In genomic region chr12:56836800-56837663, GRCh38 we compare ENCODE assay signal across 8 cellular contexts.
A peak's percentile ranks its signal among the peaks of the same experiment; 100 is the strongest.
DNase-seq lines count a peak whose midpoint lies in the region; ATAC-seq, FAIRE-seq and TF ChIP-seq lines count a peak whose summit lies in the region.

No MANE protein-coding gene starts in this region.

- peaks cover 4% of the 10 kb centered on the region for H3K27me3 Mint-ChIP-seq in activated CD8-positive, alpha-beta memory T cell treated with anti-CD3 and anti-CD28 coated beads, Interleukin-2, amount 10 ng/mL, durations not matched to agents 7 days and 5 days

- no TSS peak for BruUV-seq in HepG2 (replicated peaks; lab: Mats Ljungman, UMichigan)

- H3K27ac ChIP-seq in HepG2 (ENCODE audit: extremely low read length, insufficient read depth, low read length), result no peak overlapping the region

- peak overlapping the region; percentile 13 for H3K27ac Mint-ChIP-seq in activated CD8-positive, alpha-beta memory T cell treated with anti-CD3 and anti-CD28 coated beads, Interleukin-2, amount 10 ng/mL, durations not matched to agents 7 days and 5 days

- POLR2A ChIA-PET in HepG2 (lab: Yijun Ruan, JAX), result no interaction called here

- ATAC-seq in activated CD8-positive, alpha-beta memory T cell treated with anti-CD3 and anti-CD28 coated beads, Interleukin-2, amount 10 ng/mL, durations not matched to agents 7 days and 5 days, result peak; percentile 93
- no peak; the same call in 2 of the 3 replicates for ATAC-seq in HepG2
- ATAC-seq in GM18909 (IDR thresholded peaks at IDR 0.05; ENCODE audit: poor library complexity, unreplicated experiment), result no peak
- no peak for ATAC-seq in GM18858 (IDR thresholded peaks at IDR 0.05; ENCODE audit: unreplicated experiment)

- no peak overlapping the region for H2AFZ ChIP-seq in HepG2 (ENCODE audit: low read length)

- peaks cover 13% of the 10 kb centered on the region for H3K4me1 Mint-ChIP-seq in activated CD8-positive, alpha-beta memory T cell treated with anti-CD3 and anti-CD28 coated beads, Interleukin-2, amount 10 ng/mL, durations not matched to agents 7 days and 5 days

- intact Hi-C loops in HepG2 (cut with micrococcal nuclease; ENCODE audit: unreplicated experiment), result no loop called here

- H3K4me3 ChIP-seq in AG10803 (ENCODE audit: low read length) (no peak overlapping the region), HepG2 (replicated peaks in 1 of 3; ENCODE audit: insufficient read depth in 1 of 3, low read depth in 2 of 3, low read length in 3 of 3) (no peak overlapping the region)

- no peak overlapping the region for H3K4me3 Mint-ChIP-seq in activated CD8-positive, alpha-beta memory T cell treated with anti-CD3 and anti-CD28 coated beads, Interleukin-2, amount 10 ng/mL, durations not matched to agents 7 days and 5 days

- TF ChIP-seq CTCF in AG10803 (conservative IDR thresholded peaks at IDR 0.05; ENCODE audit: low read length), result no peak
- no peak for TF ChIP-seq CTCF in HepG2 (CRISPR knock-in tag; IDR thresholded peaks at IDR 0.05)

- WGBS in HepG2 (ENCODE audit: low lambda C conversion rate), result 32% methylated on average over 9 of the region's 9 CpGs

- in situ Hi-C loops in HepG2 (cut with HindIII; ENCODE audit: extremely low pct_ligation_motif_present, low pct_unique_long_range_greater_than_20kb), result loop anchor here (5.0 kb wide), 1 partner anchor 150 kb away; no protein-coding TSS in a partner anchor

- no peak for TF ChIP-seq POLR2A in HepG2 (IDR thresholded peaks at IDR 0.05; ENCODE audit: insufficient read depth in 1 of 2, low read depth in 2 of 2, low read length in 2 of 2)

- H3K4me1 ChIP-seq in HepG2 (ENCODE audit: insufficient read depth, low read length), result peaks cover 14% of the 10 kb centered on the region; the same call in 1 of the 2 replicates

- no peaks in the 10 kb centered on the region for H4K20me1 ChIP-seq in HepG2 (ENCODE audit: insufficient read depth, low read length)

- H3K36me3 Mint-ChIP-seq in activated CD8-positive, alpha-beta memory T cell treated with anti-CD3 and anti-CD28 coated beads, Interleukin-2, amount 10 ng/mL, durations not matched to agents 7 days and 5 days, result no peaks in the 10 kb centered on the region

- no peaks in the 10 kb centered on the region for H3K36me3 ChIP-seq in HepG2 (replicated peaks in 1 of 2; ENCODE audit: control insufficient read depth in 1 of 2, insufficient read depth in 2 of 2, low read length in 2 of 2)

- H3K79me2 ChIP-seq in HepG2 (ENCODE audit: insufficient read depth, low read length), result no peaks in the 10 kb centered on the region

- H3K27me3 ChIP-seq in HepG2 (ENCODE audit: control insufficient read depth in 1 of 2, insufficient read depth in 2 of 2, low read length in 2 of 2), result peaks cover 0 to 4% of the 10 kb centered on the region in 2 experiments; a peak in 2 of 5 replicates

- no peak for TF ChIP-seq RAD21 in HepG2 (CRISPR knock-in tag; IDR thresholded peaks at IDR 0.05)

- CTCF ChIA-PET in activated CD8-positive, alpha-beta memory T cell treated with anti-CD3 and anti-CD28 coated beads, Interleukin-2, amount 10 ng/mL, durations not matched to agents 7 days and 5 days (lab: Charles Lee), result interaction anchor here (1.1 to 1.6 kb wide), 2 partner anchors 152 to 154 kb away, joined by 3 to 4 read pairs; no protein-coding TSS in a partner anchor
- CTCF ChIA-PET in HepG2 (lab: Yijun Ruan, JAX; ENCODE audit: low intra/inter-chr PET ratio, low total read pairs), result interaction anchor here (0.7 kb wide), 1 partner anchor 154 kb away, joined by 3 read pairs; no protein-coding TSS in a partner anchor

- no peak overlapping the region for H3K9ac ChIP-seq in HepG2 (ENCODE audit: insufficient read depth, low read depth, low read length)

- TF ChIP-seq EP300 in HepG2 (IDR thresholded peaks at IDR 0.05; ENCODE audit: low read depth in 2 of 2, low read length in 2 of 2), result no peak
- no peak for TF ChIP-seq EP300 in HepG2 (CRISPR knock-in tag; IDR thresholded peaks at IDR 0.05; ENCODE audit: borderline replicate concordance)

- DNase-seq in AG10803 (ENCODE audit: low read depth), result peak; percentile 80
- no peak for DNase-seq in HTR-8/SVneo (ENCODE audit: insufficient read length, low spot score)
- DNase-seq in activated CD8-positive, alpha-beta memory T cell treated with anti-CD3 and anti-CD28 coated beads, Interleukin-2, amount 10 ng/mL, durations not matched to agents 7 days and 5 days, result peak; percentile 62
- DNase-seq in HepG2 (ENCODE audit: low spot score), result no peak
- no peak for DNase-seq in COLO829 (ENCODE audit: low spot score)
- DNase-seq in iPS-NIHi7 (ENCODE audit: extremely low spot score), result no peak

- peak; percentile 42 for FAIRE-seq in HTR-8/SVneo (lab: Jason Lieb, UNC)
- FAIRE-seq in HepG2 (lab: Jason Lieb, UNC), result no peak

- H3K9me3 ChIP-seq in HepG2 (ENCODE audit: low read length), result no peaks in the 10 kb centered on the region

- peak overlapping the region; percentile 35; the same call in 1 of the 2 replicates for H3K4me2 ChIP-seq in HepG2 (ENCODE audit: low read depth, low read length)

- H3K9me3 Mint-ChIP-seq in activated CD8-positive, alpha-beta memory T cell treated with anti-CD3 and anti-CD28 coated beads, Interleukin-2, amount 10 ng/mL, durations not matched to agents 7 days and 5 days (ENCODE audit: low read depth), result no peaks in the 10 kb centered on the region

TF ChIP-seq in HepG2, 621 proteins besides CTCF, POLR2A, EP300 and RAD21:
- TF ChIP-seq AFF4 (CRISPR knock-in tag; IDR thresholded peaks at IDR 0.05), result no peak
- peak; percentile 50; the same call in 1 of the 2 replicates for TF ChIP-seq USF2 (IDR thresholded peaks at IDR 0.05; ENCODE audit: low read depth, low read length)
- TF ChIP-seq USF2 (CRISPR knock-in tag; IDR thresholded peaks at IDR 0.05; ENCODE audit: borderline replicate concordance), result peak; percentile 54; the same call in 1 of the 2 replicates
- no peak for TF ChIP-seq ZXDC (CRISPR knock-in tag; IDR thresholded peaks at IDR 0.05)

Comparison
In these comparisons a context has a peak if more than half of its experiments do, and no peak if none do; other contexts are left out.
1. DNase-seq: peak in AG10803 (single experiment) and activated CD8-positive, alpha-beta memory T cell treated with anti-CD3 and anti-CD28 coated beads, Interleukin-2, amount 10 ng/mL, durations not matched to agents 7 days and 5 days (single experiment); none in HTR-8/SVneo (single experiment), HepG2 (single experiment), COLO829 (single experiment) and iPS-NIHi7 (single experiment).